Comparison of ENCODE assay signal across 8 cellular contexts in genomic region chr7:100478966-100479660, GRCh38.
DNase-seq lines count a peak whose midpoint lies in the region; FAIRE-seq and TF ChIP-seq lines count a peak whose summit lies in the region.

Gene TSC22D4 (minus strand): TSS chr7:100479214. CDS start chr7:100478038, 1,176 bp downstream.

- H3K27ac ChIP-seq in substantia nigra (ENCODE audit: low read depth, low read length, poor library complexity, severe bottlenecking): peak within 1 kb of the TSS; percentile 97

- H3K4me3 Mint-ChIP-seq in activated naive CD4-positive, alpha-beta T cell treated with anti-CD3 and anti-CD28 coated beads, Interleukin-2, amount 50 U/mL, for 24 hours: peak within 1 kb of the TSS; percentile 96

- peaks cover 2% of the 10 kb centered on the region for H3K36me3 Mint-ChIP-seq in activated naive CD4-positive, alpha-beta T cell treated with anti-CD3 and anti-CD28 coated beads, Interleukin-2, amount 50 U/mL, for 24 hours

- CTCF ChIA-PET in HEK293T (lab: Yijun Ruan, JAX): interaction anchor here (0.9 kb wide), 1 partner anchor 9 kb away, joined by 3 read pairs; no protein-coding TSS in a partner anchor

- FAIRE-seq in G401.6 (lab: Jason Lieb, UNC): peak; percentile 93

- H3K9me3 Mint-ChIP-seq in activated naive CD4-positive, alpha-beta T cell treated with anti-CD3 and anti-CD28 coated beads, Interleukin-2, amount 50 U/mL, for 24 hours: no peaks in the 10 kb centered on the region

- H3K4me1 Mint-ChIP-seq in activated naive CD4-positive, alpha-beta T cell treated with anti-CD3 and anti-CD28 coated beads, Interleukin-2, amount 50 U/mL, for 24 hours: peaks cover 38% of the 10 kb centered on the region

- DNase-seq in HEK293T (ENCODE audit: extremely low spot score) (peak; percentile 87), NCI-H1092 (lab: John Stamatoyannopoulos, UW) (peak; percentile 52), SKM-1 (lab: John Stamatoyannopoulos, UW; ENCODE audit: unreplicated experiment) (peak; percentile 94), globus pallidus (ENCODE audit: low spot score) (peak; percentile 96), nucleus accumbens (lab: John Stamatoyannopoulos, UW) (peak; percentile 75 to 98 (median 95)), substantia nigra (lab: John Stamatoyannopoulos, UW) (peak; percentile 73 to 98 (median 94))

- H3K27me3 Mint-ChIP-seq in activated naive CD4-positive, alpha-beta T cell treated with anti-CD3 and anti-CD28 coated beads, Interleukin-2, amount 50 U/mL, for 24 hours: no peaks in the 10 kb centered on the region

- POLR2A ChIA-PET in HEK293T (lab: Yijun Ruan, JAX): interaction anchor here (0.8 to 1.9 kb wide), 13 partner anchors 9 to 227 kb away, joined by 3 to 7 read pairs (median 4); partner anchors contain the start of genes AGFG2 and POP7

- peak within 1 kb of the TSS; percentile 90 for H3K27ac Mint-ChIP-seq in activated naive CD4-positive, alpha-beta T cell treated with anti-CD3 and anti-CD28 coated beads, Interleukin-2, amount 50 U/mL, for 24 hours

TF ChIP-seq in HEK293T, 16 proteins besides CTCF, POLR2A, EP300 and RAD21:
- TF ChIP-seq ZNF384 (IDR thresholded peaks at IDR 0.05): no peak
- TF ChIP-seq PKNOX1 (IDR thresholded peaks at IDR 0.05): peak; percentile 77
- TF ChIP-seq L3MBTL2 (conservative IDR thresholded peaks at IDR 0.05): no peak
- TF ChIP-seq SP1 (IDR thresholded peaks at IDR 0.05): no peak
- TF ChIP-seq FOXM1 (IDR thresholded peaks at IDR 0.05; ENCODE audit: borderline replicate concordance): no peak
TF ChIP-seq in HEK293T: peak in this region for 1.

Comparison
In these comparisons a context has a peak if more than half of its experiments do, and no peak if none do; other contexts are left out.
1. Peak in every context shown above with its lines: DNase-seq and H3K27ac ChIP-seq.